Comparison of ENCODE assay signal across 11 cellular contexts in genomic region chr7:50229964-50230363, GRCh38.
DNase-seq lines count a peak whose midpoint lies in the region; ATAC-seq, FAIRE-seq and TF ChIP-seq lines count a peak whose summit lies in the region.
"Had no signal": no experiment of that assay in that cellular context is flagged by ENCODE, and none has a peak within 500 bp of the region (broad histone marks: within the 10 kb centered on the region; RNA-seq: fewer than 3 reads in every experiment).

No MANE protein-coding gene starts in this region.

- peaks cover 14% of the 10 kb centered on the region for H3K36me3 ChIP-seq in OCI-LY3 (replicated peaks; ENCODE audit: low read depth, low read length)

- H3K4me2 ChIP-seq in A549 (no peak overlapping the region), OCI-LY3 (ENCODE audit: low read length) (no peak overlapping the region)

- H3K27ac Mint-ChIP-seq in glutamatergic neuron (ENCODE audit: unreplicated experiment): no peak overlapping the region
- H3K27ac Mint-ChIP-seq: activated CD4-positive, alpha-beta T cell treated with anti-CD3 and anti-CD28 coated beads, Interleukin-2, amount 10 ng/mL, durations not matched to agents 24 days and 14 days had no signal

- H3K9me3 ChIP-seq in A549: peaks cover 8% of the 10 kb centered on the region; the same call in 1 of the 3 replicates
- H3K9me3 ChIP-seq in OCI-LY3 (ENCODE audit: insufficient read depth, low read length): peaks cover 21% of the 10 kb centered on the region; the same call in 1 of the 2 replicates

- no peaks in the 10 kb centered on the region for H4K20me1 ChIP-seq in OCI-LY3 (ENCODE audit: insufficient read depth, low read length)

- H3K27ac ChIP-seq in A549 (no peak overlapping the region), OCI-LY3 (ENCODE audit: low read length) (no peak overlapping the region), coronary artery (no peak overlapping the region)

- H3K4me3 ChIP-seq in A549 (no peak overlapping the region), GM12865 (ENCODE audit: low read depth, low read length) (no peak overlapping the region), OCI-LY3 (ENCODE audit: low read length) (no peak overlapping the region), coronary artery (no peak overlapping the region)

- H3K4me1 Mint-ChIP-seq in glutamatergic neuron (ENCODE audit: low read depth, unreplicated experiment): no peaks in the 10 kb centered on the region

- H3K27me3 Mint-ChIP-seq in glutamatergic neuron (ENCODE audit: unreplicated experiment): no peaks in the 10 kb centered on the region
- H3K27me3 Mint-ChIP-seq: activated CD4-positive, alpha-beta T cell treated with anti-CD3 and anti-CD28 coated beads, Interleukin-2, amount 10 ng/mL, durations not matched to agents 24 days and 14 days had no signal

- POLR2A ChIA-PET in A549 (lab: Yijun Ruan, JAX): no interaction called here

- no peaks in the 10 kb centered on the region for H3K36me3 Mint-ChIP-seq in glutamatergic neuron (ENCODE audit: unreplicated experiment)

- H2AFZ ChIP-seq in OCI-LY3 (ENCODE audit: low read depth, low read length): no peak overlapping the region

- ATAC-seq in A549 (no peak), HG03097 (IDR thresholded peaks at IDR 0.05; ENCODE audit: low FRiP score, unreplicated experiment) (no peak)

- FAIRE-seq in A549 (lab: Jason Lieb, UNC): no peak

- peak in 1 of 2 experiments; percentile 33; a peak in 2 of 5 replicates for TF ChIP-seq RAD21 in A549 (conservative IDR thresholded peaks at IDR 0.05 in 1 of 2, IDR thresholded peaks at IDR 0.05 in 1 of 2)

- WGBS in A549 (ENCODE audit: missing lambda C conversion rate): under 1% methylated on average over 3 of the region's 3 CpGs

- H3K9ac ChIP-seq in OCI-LY3 (ENCODE audit: low read length): no peak overlapping the region

- no peak overlapping the region for H3K4me3 Mint-ChIP-seq in glutamatergic neuron (ENCODE audit: unreplicated experiment)
- H3K4me3 Mint-ChIP-seq: activated CD4-positive, alpha-beta T cell treated with anti-CD3 and anti-CD28 coated beads, Interleukin-2, amount 10 ng/mL, durations not matched to agents 24 days and 14 days had no signal

- TF ChIP-seq POLR2A in A549 (IDR thresholded peaks at IDR 0.05; ENCODE audit: low read length): no peak

- no peaks in the 10 kb centered on the region for H3K79me2 ChIP-seq in OCI-LY3 (ENCODE audit: low read length)

- no peak for TF ChIP-seq EP300 in A549 (IDR thresholded peaks at IDR 0.05)

- peak; percentile 34; the same call in 2 of the 3 replicates for TF ChIP-seq CTCF in A549 (IDR thresholded peaks at IDR 0.05)
- TF ChIP-seq CTCF in GM12865 (IDR thresholded peaks at IDR 0.05; ENCODE audit: insufficient read depth, low read depth, low read length, missing control alignments): peak; percentile 66
- peak; percentile 63 for TF ChIP-seq CTCF in OCI-LY3 (IDR thresholded peaks at IDR 0.05; ENCODE audit: low read depth, low read length)
- TF ChIP-seq CTCF in glutamatergic neuron (IDR thresholded peaks at IDR 0.05; ENCODE audit: partially characterized antibody, unreplicated experiment): peak; percentile 60
- no peak for TF ChIP-seq CTCF in coronary artery (IDR thresholded peaks at IDR 0.05)

- H3K4me1 ChIP-seq in A549 (no peaks in the 10 kb centered on the region), OCI-LY3 (ENCODE audit: low read length) (peaks cover 28% of the 10 kb centered on the region)
- H3K4me1 ChIP-seq: Caco-2 had no signal

- peaks cover 4% of the 10 kb centered on the region for H3K9me3 Mint-ChIP-seq in glutamatergic neuron (ENCODE audit: unreplicated experiment)

- DNase-seq in A549 (ENCODE audit: low read depth in 1 of 2, low spot score in 1 of 2) (peak in 1 of 2 experiments; percentile 30), GM12865 (ENCODE audit: low read depth) (peak; percentile 58), glutamatergic neuron (no peak), NCI-H510A (lab: John Stamatoyannopoulos, UW) (no peak), retina (no peak), coronary artery (ENCODE audit: low spot score) (no peak)
- DNase-seq: activated CD4-positive, alpha-beta T cell treated with anti-CD3 and anti-CD28 coated beads, Interleukin-2, amount 10 ng/mL, durations not matched to agents 24 days and 14 days; Caco-2; NCI-H345 had no signal

- CTCF ChIA-PET in A549 (lab: Yijun Ruan, JAX): no interaction called here

- no peaks in the 10 kb centered on the region for H3K27me3 ChIP-seq in OCI-LY3 (ENCODE audit: low read depth, low read length)

TF ChIP-seq in A549, 52 proteins besides CTCF, POLR2A, EP300 and RAD21:
- TF ChIP-seq CHD4 (IDR thresholded peaks at IDR 0.05; ENCODE audit: borderline replicate concordance) (no peak), FOXS1 (CRISPR knock-in tag; IDR thresholded peaks at IDR 0.05) (no peak), CBX8 (IDR thresholded peaks at IDR 0.05) (no peak), HOXA7 (CRISPR knock-in tag; IDR thresholded peaks at IDR 0.05) (no peak), USF2 (IDR thresholded peaks at IDR 0.05) (no peak), POLR2AphosphoS2 (conservative IDR thresholded peaks at IDR 0.05; ENCODE audit: low read length) (no peak)
